Comparison of ENCODE assay signal across 8 cellular contexts in the genomic region with DNA sequence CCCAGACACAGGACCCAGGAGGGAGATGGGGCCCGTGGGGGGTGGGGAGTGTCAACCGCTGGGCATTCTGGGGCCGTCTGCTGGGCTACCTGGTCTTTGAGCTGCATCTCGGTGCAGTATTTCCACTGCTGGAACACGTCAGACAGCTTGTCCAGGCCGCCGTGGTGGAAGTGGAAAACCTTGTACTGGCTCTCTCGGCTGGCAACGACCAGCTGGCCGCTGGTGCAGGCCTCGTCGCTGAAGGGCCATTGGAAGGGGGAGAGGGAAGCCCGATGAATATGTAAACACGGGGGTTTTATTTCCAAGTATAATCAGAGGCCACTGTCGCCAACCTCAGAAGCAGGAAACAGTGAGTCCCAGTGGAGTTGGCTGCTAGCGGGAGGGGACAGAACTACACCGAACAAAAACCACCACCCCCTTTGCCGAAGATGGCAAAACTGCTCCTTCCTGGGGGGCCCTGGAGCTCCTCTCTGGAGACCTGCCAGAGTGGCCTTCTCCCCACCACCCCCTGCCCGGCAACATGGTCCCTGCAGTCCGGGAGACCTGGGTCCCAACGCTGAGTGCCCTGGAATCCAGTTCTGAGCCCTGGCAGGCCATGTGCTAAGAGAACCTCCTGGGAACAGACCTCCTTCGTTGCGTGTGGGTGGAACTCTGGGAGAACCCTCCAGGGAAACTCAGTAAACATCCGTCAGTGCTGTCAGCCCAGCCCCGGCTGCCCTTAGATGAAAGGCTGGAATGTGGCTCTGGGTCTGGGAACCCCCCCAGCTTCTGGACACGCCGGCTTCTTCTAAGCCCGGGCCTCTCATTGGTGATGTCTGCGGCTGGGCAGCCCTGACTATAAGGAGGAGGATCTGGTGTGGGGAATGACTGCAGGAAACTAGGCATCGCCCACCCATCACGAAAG.
A peak's percentile ranks its signal among the peaks of the same experiment; 100 is the strongest.
DNase-seq lines count a peak whose midpoint lies in the region; ATAC-seq and TF ChIP-seq lines count a peak whose summit lies in the region.

No MANE protein-coding gene starts in this region.

- POLR2A ChIA-PET in RWPE1 (lab: Yijun Ruan, JAX; ENCODE audit: low non-redundant PET), result no interaction called here

- CTCF ChIA-PET in RWPE1 (lab: Yijun Ruan, JAX), result interaction anchor here (0.7 to 1.8 kb wide), 2 partner anchors 57 to 76 kb away, joined by 4 to 5 read pairs; no protein-coding TSS in a partner anchor

- ATAC-seq in GM21515 (IDR thresholded peaks at IDR 0.05; ENCODE audit: unreplicated experiment), result no peak

- intact Hi-C loops in cardiac septum (cut with DNase I) (no loop called here), posterior cingulate gyrus (cut with DNase I) (no loop called here)

- DNase-seq in C1 segment of cervical spinal cord (lab: John Stamatoyannopoulos, UW) (peak in 12 of 14 donors; percentile 17 to 89 (median 74)), RWPE1 (ENCODE audit: low spot score) (no peak), cardiac septum (ENCODE audit: low spot score) (peak; percentile 77), posterior cingulate gyrus (peak; percentile 46 to 93 (median 69)), DMS79 treated with DMSO at 0.1 percent for 48 hours (lab: John Stamatoyannopoulos, UW) (no peak), GM10266 (ENCODE audit: extremely low spot score) (no peak), DMS79 (lab: John Stamatoyannopoulos, UW) (no peak)

- H3K27ac ChIP-seq in RWPE1, result peak overlapping the region; percentile 18; the same call in 1 of the 2 replicates

- TF ChIP-seq CTCF in RWPE1 (conservative IDR thresholded peaks at IDR 0.05; ENCODE audit: low read depth) (no peak), GM10266 (IDR thresholded peaks at IDR 0.05; ENCODE audit: control insufficient read depth, insufficient read depth, low read depth, missing control alignments) (no peak)

Comparison
In these comparisons a context has a peak if more than half of its experiments do, and no peak if none do; other contexts are left out.
1. DNase-seq: peak in C1 segment of cervical spinal cord (12 of 14), cardiac septum (single experiment) and posterior cingulate gyrus (10 of 10); none in RWPE1 (single experiment), DMS79 treated with DMSO at 0.1 percent for 48 hours (single experiment), GM10266 (single experiment) and DMS79 (single experiment).